Comparison of ENCODE assay signal across 8 cellular contexts in genomic region chr19:52897149-52897935, GRCh38. TPM values are rescaled to one million over a fixed set of nuclear protein-coding genes. Genes with fewer than 3 reads are reported as not detected.
DNase-seq lines count a peak whose midpoint lies in the region; ATAC-seq and TF ChIP-seq lines count a peak whose summit lies in the region.

Gene ZNF320, minus strand, starts transcription at chr19:52897635. Its CDS starts 7,380 bp downstream, at chr19:52890255.

- H3K27me3 Mint-ChIP-seq in CD4-positive, alpha-beta T cell, result no peaks in the 10 kb centered on the region
- H3K27me3 Mint-ChIP-seq in nephron progenitor cell (ENCODE audit: low read depth, poor library complexity), result no peaks in the 10 kb centered on the region
- no peaks in the 10 kb centered on the region for H3K27me3 Mint-ChIP-seq in stimulated activated naive CD8-positive, alpha-beta T cell treated with anti-CD3 and anti-CD28 coated beads, Interleukin-15, Interleukin-2, amounts not matched to agents 100 ng/mL and 50 ng/mL, for 24 hours

- peak; percentile 100 for ATAC-seq in CD4-positive, alpha-beta T cell (ENCODE audit: poor library complexity)
- peak; percentile 100 for ATAC-seq in GM19452 (IDR thresholded peaks at IDR 0.05; ENCODE audit: unreplicated experiment)

- POLR2A ChIA-PET in CD4-positive, alpha-beta T cell (lab: Charles Lee), result interaction anchor here (0.8 to 1.9 kb wide), 3 partner anchors 24 to 1240 kb away, joined by 3 to 7 read pairs (median 4); partner anchors contain the start of genes CNOT3 and ZNF816

- peak; percentile 77 to 90 (median 83) for DNase-seq in CD4-positive, alpha-beta T cell
- DNase-seq in HL-60 (ENCODE audit: low read depth in 1 of 2, low spot score in 1 of 2) (peak in 1 of 2 experiments; percentile 76), fibroblast of peridontal ligament (ENCODE audit: extremely low read depth) (peak; percentile 90), nephron progenitor cell (peak; percentile 97)
- DNase-seq in activated T-helper 1 cell treated with anti-CD3 and anti-CD28 coated beads, Interleukin-2, amount 50 U/mL, for 16 hours (ENCODE audit: low read depth in 1 of 2, low spot score in 1 of 2), result peak; percentile 66 to 81

- H3K27me3 ChIP-seq in CD4-positive, alpha-beta T cell (ENCODE audit: control insufficient read depth, insufficient read depth, low read length), result no peaks in the 10 kb centered on the region
- no peaks in the 10 kb centered on the region for H3K27me3 ChIP-seq in HL-60 (ENCODE audit: insufficient read depth, poor library complexity, severe bottlenecking)

- peaks cover 36% of the 10 kb centered on the region for H3K4me1 Mint-ChIP-seq in CD4-positive, alpha-beta T cell (ENCODE audit: low read depth)
- H3K4me1 Mint-ChIP-seq in nephron progenitor cell, result peaks cover 34% of the 10 kb centered on the region
- peaks cover 15% of the 10 kb centered on the region for H3K4me1 Mint-ChIP-seq in stimulated activated naive CD8-positive, alpha-beta T cell treated with anti-CD3 and anti-CD28 coated beads, Interleukin-15, Interleukin-2, amounts not matched to agents 100 ng/mL and 50 ng/mL, for 24 hours (ENCODE audit: low read depth)

- no peak within 1 kb of the TSS for H3K4me3 ChIP-seq in HL-60 (replicated peaks; ENCODE audit: insufficient read depth, low read length)

- intact Hi-C loops in CD4-positive, alpha-beta T cell (cut with DNase I, micrococcal nuclease), result loop anchor here (1.0 to 10.0 kb wide), 8 partner anchors 25 to 990 kb away; partner anchors contain the start of genes ZNF649 (in 1 of the 2), ZNF816 (in 1 of the 2) and ZNF888 (in 1 of the 2)

- H3K9me3 Mint-ChIP-seq in CD4-positive, alpha-beta T cell, result no peaks in the 10 kb centered on the region
- peaks cover 28% of the 10 kb centered on the region for H3K9me3 Mint-ChIP-seq in nephron progenitor cell
- H3K9me3 Mint-ChIP-seq in stimulated activated naive CD8-positive, alpha-beta T cell treated with anti-CD3 and anti-CD28 coated beads, Interleukin-15, Interleukin-2, amounts not matched to agents 100 ng/mL and 50 ng/mL, for 24 hours, result peaks cover 19% of the 10 kb centered on the region

- peaks cover 47% of the 10 kb centered on the region for H3K36me3 Mint-ChIP-seq in CD4-positive, alpha-beta T cell (ENCODE audit: low read depth)
- H3K36me3 Mint-ChIP-seq in nephron progenitor cell (ENCODE audit: low read depth), result peaks cover 47% of the 10 kb centered on the region
- H3K36me3 Mint-ChIP-seq in stimulated activated naive CD8-positive, alpha-beta T cell treated with anti-CD3 and anti-CD28 coated beads, Interleukin-15, Interleukin-2, amounts not matched to agents 100 ng/mL and 50 ng/mL, for 24 hours (ENCODE audit: low read depth), result peaks cover 24% of the 10 kb centered on the region

- TF ChIP-seq CTCF in CD4-positive, alpha-beta T cell (IDR thresholded peaks at IDR 0.05), result no peak
- TF ChIP-seq CTCF in HL-60 (IDR thresholded peaks at IDR 0.05; ENCODE audit: insufficient read depth, low read length) (no peak), nephron progenitor cell (IDR thresholded peaks at IDR 0.05) (no peak)

- H3K9me3 ChIP-seq in CD4-positive, alpha-beta T cell (ENCODE audit: control insufficient read depth, low read length), result no peaks in the 10 kb centered on the region

- peak within 1 kb of the TSS; percentile 14 for H3K27ac ChIP-seq in CD4-positive, alpha-beta T cell (ENCODE audit: low read depth, low read length)
- H3K27ac ChIP-seq in HL-60 (replicated peaks), result peak within 1 kb of the TSS; percentile 73

- H3K27ac Mint-ChIP-seq in CD4-positive, alpha-beta T cell, result peak within 1 kb of the TSS; percentile 87
- H3K27ac Mint-ChIP-seq in nephron progenitor cell, result peak within 1 kb of the TSS; percentile 99
- H3K27ac Mint-ChIP-seq in stimulated activated naive CD8-positive, alpha-beta T cell treated with anti-CD3 and anti-CD28 coated beads, Interleukin-15, Interleukin-2, amounts not matched to agents 100 ng/mL and 50 ng/mL, for 24 hours, result peak within 1 kb of the TSS; percentile 87

- H3K4me3 Mint-ChIP-seq in CD4-positive, alpha-beta T cell, result peak within 1 kb of the TSS; percentile 93
- peak within 1 kb of the TSS; percentile 94 for H3K4me3 Mint-ChIP-seq in nephron progenitor cell
- H3K4me3 Mint-ChIP-seq in stimulated activated naive CD8-positive, alpha-beta T cell treated with anti-CD3 and anti-CD28 coated beads, Interleukin-15, Interleukin-2, amounts not matched to agents 100 ng/mL and 50 ng/mL, for 24 hours, result peak within 1 kb of the TSS; percentile 85

- CTCF ChIA-PET in CD4-positive, alpha-beta T cell (lab: Charles Lee), result no interaction called here

TF ChIP-seq in PFSK-1, 5 proteins besides CTCF, POLR2A, EP300 and RAD21:
- TF ChIP-seq POLR2AphosphoS5 (IDR thresholded peaks at IDR 0.05; ENCODE audit: low read depth, low read length) (peak; percentile 17; the same call in 1 of the 2 replicates), FOXP2 (optimal IDR thresholded peaks at IDR 0.05; ENCODE audit: borderline replicate concordance, extremely low read depth, extremely low read length, insufficient read depth) (no peak), SIN3A (IDR thresholded peaks at IDR 0.05; ENCODE audit: borderline replicate concordance, insufficient read depth, low read length) (no peak), REST (IDR thresholded peaks at IDR 0.05; ENCODE audit: insufficient read depth in 1 of 2, low read depth in 2 of 2, low read length in 2 of 2) (no peak)

RNA-seq across cellular contexts. Expression of gene ZNF320, which starts in this region (rescaled TPM):
- total RNA-seq in CD4-positive, alpha-beta T cell, result 1 to 10 TPM; 7.2 to 7.4 TPM
- not detected for polyA plus RNA-seq in PFSK-1 (2012; ENCODE audit: insufficient read length, low read depth)
